In the genomic region with DNA sequence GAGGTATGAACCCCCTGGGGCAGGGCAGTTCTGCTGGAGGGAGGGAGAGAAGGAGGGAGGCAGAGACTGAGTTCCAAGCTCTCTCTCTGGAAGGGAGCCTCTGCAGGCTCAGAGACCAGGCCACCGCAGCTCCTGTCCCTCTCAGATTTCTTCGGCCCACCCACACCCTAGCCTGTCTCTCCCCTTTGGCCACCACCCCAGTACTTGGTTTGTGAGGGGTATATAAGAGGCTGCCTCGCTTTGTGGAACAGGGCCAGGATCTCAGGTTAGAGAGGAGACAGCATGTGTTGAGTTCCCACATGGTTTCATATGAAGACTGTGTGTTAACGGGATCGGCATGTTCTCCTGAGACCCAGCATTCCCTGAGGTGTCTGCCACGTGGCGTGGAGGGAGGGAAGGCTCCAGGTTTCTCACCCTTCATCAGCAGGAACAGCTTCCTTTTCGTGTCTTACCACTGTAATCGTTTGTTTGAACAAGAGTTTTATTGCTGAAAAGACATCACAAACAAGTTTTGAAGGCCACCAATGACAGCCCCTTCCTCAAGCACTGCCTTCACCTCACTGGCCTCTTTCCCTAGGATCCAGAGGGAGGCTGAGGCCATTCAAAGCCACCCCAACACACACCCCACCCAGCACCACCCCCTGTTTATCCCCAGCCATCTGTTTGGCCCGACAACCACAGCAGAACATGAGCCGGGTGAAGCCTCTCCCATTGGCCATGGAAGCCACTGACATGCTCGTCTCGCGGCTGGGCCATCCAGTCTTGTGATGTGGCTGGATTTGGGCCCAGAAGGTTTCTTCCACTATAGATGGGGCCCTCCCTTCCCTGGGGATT, we compare ENCODE assay signal across 1 cellular context.
A peak's percentile ranks its signal among the peaks of the same experiment; 100 is the strongest.
TF ChIP-seq lines count a peak whose summit lies in the region.

No MANE protein-coding gene starts in this region.

TF ChIP-seq in K562, 482 proteins besides CTCF, POLR2A, EP300 and RAD21 (continued from another document and continues in another):
- TF ChIP-seq, protein P1, sequence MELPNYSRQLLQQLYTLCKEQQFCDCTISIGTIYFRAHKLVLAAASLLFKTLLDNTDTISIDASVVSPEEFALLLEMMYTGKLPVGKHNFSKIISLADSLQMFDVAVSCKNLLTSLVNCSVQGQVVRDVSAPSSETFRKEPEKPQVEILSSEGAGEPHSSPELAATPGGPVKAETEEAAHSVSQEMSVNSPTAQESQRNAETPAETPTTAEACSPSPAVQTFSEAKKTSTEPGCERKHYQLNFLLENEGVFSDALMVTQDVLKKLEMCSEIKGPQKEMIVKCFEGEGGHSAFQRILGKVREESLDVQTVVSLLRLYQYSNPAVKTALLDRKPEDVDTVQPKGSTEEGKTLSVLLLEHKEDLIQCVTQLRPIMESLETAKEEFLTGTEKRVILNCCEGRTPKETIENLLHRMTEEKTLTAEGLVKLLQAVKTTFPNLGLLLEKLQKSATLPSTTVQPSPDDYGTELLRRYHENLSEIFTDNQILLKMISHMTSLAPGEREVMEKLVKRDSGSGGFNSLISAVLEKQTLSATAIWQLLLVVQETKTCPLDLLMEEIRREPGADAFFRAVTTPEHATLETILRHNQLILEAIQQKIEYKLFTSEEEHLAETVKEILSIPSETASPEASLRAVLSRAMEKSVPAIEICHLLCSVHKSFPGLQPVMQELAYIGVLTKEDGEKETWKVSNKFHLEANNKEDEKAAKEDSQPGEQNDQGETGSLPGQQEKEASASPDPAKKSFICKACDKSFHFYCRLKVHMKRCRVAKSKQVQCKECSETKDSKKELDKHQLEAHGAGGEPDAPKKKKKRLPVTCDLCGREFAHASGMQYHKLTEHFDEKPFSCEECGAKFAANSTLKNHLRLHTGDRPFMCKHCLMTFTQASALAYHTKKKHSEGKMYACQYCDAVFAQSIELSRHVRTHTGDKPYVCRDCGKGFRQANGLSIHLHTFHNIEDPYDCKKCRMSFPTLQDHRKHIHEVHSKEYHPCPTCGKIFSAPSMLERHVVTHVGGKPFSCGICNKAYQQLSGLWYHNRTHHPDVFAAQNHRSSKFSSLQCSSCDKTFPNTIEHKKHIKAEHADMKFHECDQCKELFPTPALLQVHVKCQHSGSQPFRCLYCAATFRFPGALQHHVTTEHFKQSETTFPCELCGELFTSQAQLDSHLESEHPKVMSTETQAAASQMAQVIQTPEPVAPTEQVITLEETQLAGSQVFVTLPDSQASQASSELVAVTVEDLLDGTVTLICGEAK (IDR thresholded peaks at IDR 0.05): peak; percentile 65
- TF ChIP-seq, protein P1 (CRISPR knock-in tag; IDR thresholded peaks at IDR 0.05): peak; percentile 37; the same call in 1 of the 2 replicates
- TF ChIP-seq RBM22 (IDR thresholded peaks at IDR 0.05; ENCODE audit: low read depth, low read length, poor library complexity, severe bottlenecking) (no peak), HDGF (IDR thresholded peaks at IDR 0.05) (0 out of 2 replicates have a peak, but pooled peaks have one; percentile 35), ZNF695 (CRISPR knock-in tag; IDR thresholded peaks at IDR 0.05) (no peak), LEF1 (IDR thresholded peaks at IDR 0.05) (no peak; the same call in 1 of the 2 replicates), ZNF436 (CRISPR knock-in tag; IDR thresholded peaks at IDR 0.05) (no peak), POLR2B (IDR thresholded peaks at IDR 0.05; ENCODE audit: low read depth, partially characterized antibody) (peak; percentile 26), EGR1 (conservative IDR thresholded peaks at IDR 0.05) (peak; percentile 9; the same call in 1 of the 2 replicates), ZNF140 (CRISPR knock-in tag; IDR thresholded peaks at IDR 0.05) (no peak), TBL1XR1 (IDR thresholded peaks at IDR 0.05; ENCODE audit: low read length in 2 of 2) (no peak), TAF15 (IDR thresholded peaks at IDR 0.05; ENCODE audit: low read depth, low read length) (no peak), KLF1 (tag; IDR thresholded peaks at IDR 0.05) (peak; percentile 40; the same call in 1 of the 2 replicates), SRSF7 (optimal IDR thresholded peaks at IDR 0.05; ENCODE audit: low read depth, low read length) (no peak), HNRNPLL (IDR thresholded peaks at IDR 0.05; ENCODE audit: low read depth, low read length, poor library complexity, severe bottlenecking) (no peak), MED1 (CRISPR knock-in tag; IDR thresholded peaks at IDR 0.05; ENCODE audit: borderline replicate concordance) (no peak)
- TF ChIP-seq, protein P2, sequence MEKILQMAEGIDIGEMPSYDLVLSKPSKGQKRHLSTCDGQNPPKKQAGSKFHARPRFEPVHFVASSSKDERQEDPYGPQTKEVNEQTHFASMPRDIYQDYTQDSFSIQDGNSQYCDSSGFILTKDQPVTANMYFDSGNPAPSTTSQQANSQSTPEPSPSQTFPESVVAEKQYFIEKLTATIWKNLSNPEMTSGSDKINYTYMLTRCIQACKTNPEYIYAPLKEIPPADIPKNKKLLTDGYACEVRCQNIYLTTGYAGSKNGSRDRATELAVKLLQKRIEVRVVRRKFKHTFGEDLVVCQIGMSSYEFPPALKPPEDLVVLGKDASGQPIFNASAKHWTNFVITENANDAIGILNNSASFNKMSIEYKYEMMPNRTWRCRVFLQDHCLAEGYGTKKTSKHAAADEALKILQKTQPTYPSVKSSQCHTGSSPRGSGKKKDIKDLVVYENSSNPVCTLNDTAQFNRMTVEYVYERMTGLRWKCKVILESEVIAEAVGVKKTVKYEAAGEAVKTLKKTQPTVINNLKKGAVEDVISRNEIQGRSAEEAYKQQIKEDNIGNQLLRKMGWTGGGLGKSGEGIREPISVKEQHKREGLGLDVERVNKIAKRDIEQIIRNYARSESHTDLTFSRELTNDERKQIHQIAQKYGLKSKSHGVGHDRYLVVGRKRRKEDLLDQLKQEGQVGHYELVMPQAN (IDR thresholded peaks at IDR 0.05; ENCODE audit: borderline replicate concordance): no peak
- TF ChIP-seq, protein P3, sequence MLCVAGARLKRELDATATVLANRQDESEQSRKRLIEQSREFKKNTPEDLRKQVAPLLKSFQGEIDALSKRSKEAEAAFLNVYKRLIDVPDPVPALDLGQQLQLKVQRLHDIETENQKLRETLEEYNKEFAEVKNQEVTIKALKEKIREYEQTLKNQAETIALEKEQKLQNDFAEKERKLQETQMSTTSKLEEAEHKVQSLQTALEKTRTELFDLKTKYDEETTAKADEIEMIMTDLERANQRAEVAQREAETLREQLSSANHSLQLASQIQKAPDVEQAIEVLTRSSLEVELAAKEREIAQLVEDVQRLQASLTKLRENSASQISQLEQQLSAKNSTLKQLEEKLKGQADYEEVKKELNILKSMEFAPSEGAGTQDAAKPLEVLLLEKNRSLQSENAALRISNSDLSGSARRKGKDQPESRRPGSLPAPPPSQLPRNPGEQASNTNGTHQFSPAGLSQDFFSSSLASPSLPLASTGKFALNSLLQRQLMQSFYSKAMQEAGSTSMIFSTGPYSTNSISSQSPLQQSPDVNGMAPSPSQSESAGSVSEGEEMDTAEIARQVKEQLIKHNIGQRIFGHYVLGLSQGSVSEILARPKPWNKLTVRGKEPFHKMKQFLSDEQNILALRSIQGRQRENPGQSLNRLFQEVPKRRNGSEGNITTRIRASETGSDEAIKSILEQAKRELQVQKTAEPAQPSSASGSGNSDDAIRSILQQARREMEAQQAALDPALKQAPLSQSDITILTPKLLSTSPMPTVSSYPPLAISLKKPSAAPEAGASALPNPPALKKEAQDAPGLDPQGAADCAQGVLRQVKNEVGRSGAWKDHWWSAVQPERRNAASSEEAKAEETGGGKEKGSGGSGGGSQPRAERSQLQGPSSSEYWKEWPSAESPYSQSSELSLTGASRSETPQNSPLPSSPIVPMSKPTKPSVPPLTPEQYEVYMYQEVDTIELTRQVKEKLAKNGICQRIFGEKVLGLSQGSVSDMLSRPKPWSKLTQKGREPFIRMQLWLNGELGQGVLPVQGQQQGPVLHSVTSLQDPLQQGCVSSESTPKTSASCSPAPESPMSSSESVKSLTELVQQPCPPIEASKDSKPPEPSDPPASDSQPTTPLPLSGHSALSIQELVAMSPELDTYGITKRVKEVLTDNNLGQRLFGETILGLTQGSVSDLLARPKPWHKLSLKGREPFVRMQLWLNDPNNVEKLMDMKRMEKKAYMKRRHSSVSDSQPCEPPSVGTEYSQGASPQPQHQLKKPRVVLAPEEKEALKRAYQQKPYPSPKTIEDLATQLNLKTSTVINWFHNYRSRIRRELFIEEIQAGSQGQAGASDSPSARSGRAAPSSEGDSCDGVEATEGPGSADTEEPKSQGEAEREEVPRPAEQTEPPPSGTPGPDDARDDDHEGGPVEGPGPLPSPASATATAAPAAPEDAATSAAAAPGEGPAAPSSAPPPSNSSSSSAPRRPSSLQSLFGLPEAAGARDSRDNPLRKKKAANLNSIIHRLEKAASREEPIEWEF (CRISPR knock-in tag; IDR thresholded peaks at IDR 0.05): 0 out of 2 replicates have a peak, but pooled peaks have one; percentile 56
- TF ChIP-seq, protein P4, sequence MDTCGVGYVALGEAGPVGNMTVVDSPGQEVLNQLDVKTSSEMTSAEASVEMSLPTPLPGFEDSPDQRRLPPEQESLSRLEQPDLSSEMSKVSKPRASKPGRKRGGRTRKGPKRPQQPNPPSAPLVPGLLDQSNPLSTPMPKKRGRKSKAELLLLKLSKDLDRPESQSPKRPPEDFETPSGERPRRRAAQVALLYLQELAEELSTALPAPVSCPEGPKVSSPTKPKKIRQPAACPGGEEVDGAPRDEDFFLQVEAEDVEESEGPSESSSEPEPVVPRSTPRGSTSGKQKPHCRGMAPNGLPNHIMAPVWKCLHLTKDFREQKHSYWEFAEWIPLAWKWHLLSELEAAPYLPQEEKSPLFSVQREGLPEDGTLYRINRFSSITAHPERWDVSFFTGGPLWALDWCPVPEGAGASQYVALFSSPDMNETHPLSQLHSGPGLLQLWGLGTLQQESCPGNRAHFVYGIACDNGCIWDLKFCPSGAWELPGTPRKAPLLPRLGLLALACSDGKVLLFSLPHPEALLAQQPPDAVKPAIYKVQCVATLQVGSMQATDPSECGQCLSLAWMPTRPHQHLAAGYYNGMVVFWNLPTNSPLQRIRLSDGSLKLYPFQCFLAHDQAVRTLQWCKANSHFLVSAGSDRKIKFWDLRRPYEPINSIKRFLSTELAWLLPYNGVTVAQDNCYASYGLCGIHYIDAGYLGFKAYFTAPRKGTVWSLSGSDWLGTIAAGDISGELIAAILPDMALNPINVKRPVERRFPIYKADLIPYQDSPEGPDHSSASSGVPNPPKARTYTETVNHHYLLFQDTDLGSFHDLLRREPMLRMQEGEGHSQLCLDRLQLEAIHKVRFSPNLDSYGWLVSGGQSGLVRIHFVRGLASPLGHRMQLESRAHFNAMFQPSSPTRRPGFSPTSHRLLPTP (IDR thresholded peaks at IDR 0.05; ENCODE audit: borderline replicate concordance, extremely low read depth, insufficient read length): no peak
- TF ChIP-seq, protein P5, sequence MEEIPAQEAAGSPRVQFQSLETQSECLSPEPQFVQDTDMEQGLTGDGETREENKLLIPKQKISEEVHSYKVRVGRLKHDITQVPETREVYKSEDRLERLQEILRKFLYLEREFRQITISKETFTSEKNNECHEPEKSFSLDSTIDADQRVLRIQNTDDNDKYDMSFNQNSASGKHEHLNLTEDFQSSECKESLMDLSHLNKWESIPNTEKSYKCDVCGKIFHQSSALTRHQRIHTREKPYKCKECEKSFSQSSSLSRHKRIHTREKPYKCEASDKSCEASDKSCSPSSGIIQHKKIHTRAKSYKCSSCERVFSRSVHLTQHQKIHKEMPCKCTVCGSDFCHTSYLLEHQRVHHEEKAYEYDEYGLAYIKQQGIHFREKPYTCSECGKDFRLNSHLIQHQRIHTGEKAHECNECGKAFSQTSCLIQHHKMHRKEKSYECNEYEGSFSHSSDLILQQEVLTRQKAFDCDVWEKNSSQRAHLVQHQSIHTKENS (CRISPR knock-in tag; IDR thresholded peaks at IDR 0.05): no peak
